8 cellular contexts compared by ENCODE assay signal in genomic region chr4:49103436-49104136, GRCh38.
DNase-seq lines count a peak whose midpoint lies in the region; ATAC-seq and TF ChIP-seq lines count a peak whose summit lies in the region.
"Not testable (repeated sequence)": the region's sequence is repeated elsewhere in the genome, so short reads cannot be mapped to it uniquely, and the experiment has no call there.

No MANE protein-coding gene starts in this region.

- CTCF ChIA-PET in activated CD8-positive, alpha-beta T cell treated with anti-CD3 and anti-CD28 coated beads, Interleukin-2, amount 10 ng/mL, durations not matched to agents 7 days and 5 days (lab: Charles Lee) = not testable (repeated sequence)

- H3K9me3 Mint-ChIP-seq in activated CD8-positive, alpha-beta T cell treated with anti-CD3 and anti-CD28 coated beads, Interleukin-2, amount 10 ng/mL, durations not matched to agents 7 days and 5 days (ENCODE audit: insufficient read depth) = peaks cover 12% of the 10 kb centered on the region

- H3K27me3 ChIP-seq in gastroesophageal sphincter; lower lobe of right lung (ENCODE audit: low read depth): not testable (repeated sequence)

- not testable (repeated sequence) for TF ChIP-seq CTCF in gastroesophageal sphincter (IDR thresholded peaks at IDR 0.05); lower lobe of right lung (IDR thresholded peaks at IDR 0.05)

- H3K27me3 Mint-ChIP-seq in activated CD8-positive, alpha-beta T cell treated with anti-CD3 and anti-CD28 coated beads, Interleukin-2, amount 10 ng/mL, durations not matched to agents 7 days and 5 days (ENCODE audit: low read depth) = not testable (repeated sequence)

- H3K36me3 Mint-ChIP-seq in activated CD8-positive, alpha-beta T cell treated with anti-CD3 and anti-CD28 coated beads, Interleukin-2, amount 10 ng/mL, durations not matched to agents 7 days and 5 days (ENCODE audit: low read depth) = peaks cover 67% of the 10 kb centered on the region

- H3K9me3 ChIP-seq in gastroesophageal sphincter = peaks cover 0 to 63% (median 0%) of the 10 kb centered on the region in 3 donors
- H3K9me3 ChIP-seq in lower lobe of right lung = peaks cover 61% of the 10 kb centered on the region

- not testable (repeated sequence) for H3K27ac ChIP-seq in gastroesophageal sphincter, lower lobe of right lung

- peak overlapping the region; percentile 2 for H3K27ac Mint-ChIP-seq in activated CD8-positive, alpha-beta T cell treated with anti-CD3 and anti-CD28 coated beads, Interleukin-2, amount 10 ng/mL, durations not matched to agents 7 days and 5 days

- H3K36me3 ChIP-seq in gastroesophageal sphincter, lower lobe of right lung: not testable (repeated sequence)

- intact Hi-C loops in lower lobe of right lung (cut with DNase I); sciatic nerve (cut with DNase I): not testable (repeated sequence)

- not testable (repeated sequence) for DNase-seq in activated CD8-positive, alpha-beta T cell treated with anti-CD3 and anti-CD28 coated beads, Interleukin-2, amount 10 ng/mL, durations not matched to agents 7 days and 5 days; lower lobe of right lung; sciatic nerve (ENCODE audit: low spot score)

- POLR2A ChIA-PET in activated CD8-positive, alpha-beta T cell treated with anti-CD3 and anti-CD28 coated beads, Interleukin-2, amount 10 ng/mL, durations not matched to agents 7 days and 5 days (lab: Charles Lee) = not testable (repeated sequence)

- not testable (repeated sequence) for H3K4me3 ChIP-seq in gastroesophageal sphincter, lower lobe of right lung

- not testable (repeated sequence) for H3K4me3 Mint-ChIP-seq in activated CD8-positive, alpha-beta T cell treated with anti-CD3 and anti-CD28 coated beads, Interleukin-2, amount 10 ng/mL, durations not matched to agents 7 days and 5 days

- peak; percentile 27 for ATAC-seq in GM18498 (IDR thresholded peaks at IDR 0.05; ENCODE audit: unreplicated experiment)
- ATAC-seq in GM19455 (IDR thresholded peaks at IDR 0.05; ENCODE audit: unreplicated experiment) = peak; percentile 28
- ATAC-seq in HG02798 (IDR thresholded peaks at IDR 0.05; ENCODE audit: poor library complexity, unreplicated experiment) = peak; percentile 30
- ATAC-seq in HG03354 (IDR thresholded peaks at IDR 0.05; ENCODE audit: poor library complexity, severe bottlenecking, unreplicated experiment) = peak; percentile 28
- not testable (repeated sequence) for ATAC-seq in activated CD8-positive, alpha-beta T cell treated with anti-CD3 and anti-CD28 coated beads, Interleukin-2, amount 10 ng/mL, durations not matched to agents 7 days and 5 days
- ATAC-seq in gastroesophageal sphincter = peak; percentile 27
- ATAC-seq in lower lobe of right lung = peak; percentile 47 to 48
- peak; percentile 48 for ATAC-seq in sciatic nerve

- not testable (repeated sequence) for TF ChIP-seq EP300 in gastroesophageal sphincter (IDR thresholded peaks at IDR 0.05)

- TF ChIP-seq POLR2A in gastroesophageal sphincter (IDR thresholded peaks at IDR 0.05) = not testable (repeated sequence)

- not testable (repeated sequence) for H3K4me1 Mint-ChIP-seq in activated CD8-positive, alpha-beta T cell treated with anti-CD3 and anti-CD28 coated beads, Interleukin-2, amount 10 ng/mL, durations not matched to agents 7 days and 5 days (ENCODE audit: low read depth)

- WGBS in gastroesophageal sphincter (ENCODE audit: low coverage in 1 of 2), 2 donors = 48 to 53% methylated on average over 14 of the region's 14 CpGs

- H3K4me1 ChIP-seq in gastroesophageal sphincter, lower lobe of right lung: not testable (repeated sequence)
